In the genomic region with DNA sequence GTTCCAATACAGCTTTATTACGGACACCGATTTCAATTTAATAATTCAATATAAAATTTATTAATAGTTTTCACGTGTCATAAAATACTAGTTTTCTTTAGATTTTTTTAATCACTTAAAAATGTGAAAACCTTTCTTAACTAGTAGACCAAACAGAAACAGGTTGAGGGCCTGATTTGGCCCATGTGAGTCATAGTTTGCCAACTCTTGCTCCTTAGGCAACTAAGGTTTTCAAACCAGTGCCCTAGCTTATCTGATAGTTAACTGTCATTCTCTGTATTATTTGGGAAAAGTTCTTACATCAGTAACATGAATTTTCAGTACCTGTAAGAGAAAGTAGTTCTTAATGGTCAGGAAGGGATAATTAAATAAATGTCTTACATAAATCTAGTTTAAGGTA, we compare ENCODE assay signal across 1 cellular context.
TF ChIP-seq lines count a peak whose summit lies in the region.

No MANE protein-coding gene starts in this region.

TF ChIP-seq in GM12878, 131 proteins besides CTCF, POLR2A, EP300 and RAD21 (continued from another document):
- no peak for TF ChIP-seq KLF5 (IDR thresholded peaks at IDR 0.05; ENCODE audit: partially characterized antibody)
- TF ChIP-seq, protein P1, sequence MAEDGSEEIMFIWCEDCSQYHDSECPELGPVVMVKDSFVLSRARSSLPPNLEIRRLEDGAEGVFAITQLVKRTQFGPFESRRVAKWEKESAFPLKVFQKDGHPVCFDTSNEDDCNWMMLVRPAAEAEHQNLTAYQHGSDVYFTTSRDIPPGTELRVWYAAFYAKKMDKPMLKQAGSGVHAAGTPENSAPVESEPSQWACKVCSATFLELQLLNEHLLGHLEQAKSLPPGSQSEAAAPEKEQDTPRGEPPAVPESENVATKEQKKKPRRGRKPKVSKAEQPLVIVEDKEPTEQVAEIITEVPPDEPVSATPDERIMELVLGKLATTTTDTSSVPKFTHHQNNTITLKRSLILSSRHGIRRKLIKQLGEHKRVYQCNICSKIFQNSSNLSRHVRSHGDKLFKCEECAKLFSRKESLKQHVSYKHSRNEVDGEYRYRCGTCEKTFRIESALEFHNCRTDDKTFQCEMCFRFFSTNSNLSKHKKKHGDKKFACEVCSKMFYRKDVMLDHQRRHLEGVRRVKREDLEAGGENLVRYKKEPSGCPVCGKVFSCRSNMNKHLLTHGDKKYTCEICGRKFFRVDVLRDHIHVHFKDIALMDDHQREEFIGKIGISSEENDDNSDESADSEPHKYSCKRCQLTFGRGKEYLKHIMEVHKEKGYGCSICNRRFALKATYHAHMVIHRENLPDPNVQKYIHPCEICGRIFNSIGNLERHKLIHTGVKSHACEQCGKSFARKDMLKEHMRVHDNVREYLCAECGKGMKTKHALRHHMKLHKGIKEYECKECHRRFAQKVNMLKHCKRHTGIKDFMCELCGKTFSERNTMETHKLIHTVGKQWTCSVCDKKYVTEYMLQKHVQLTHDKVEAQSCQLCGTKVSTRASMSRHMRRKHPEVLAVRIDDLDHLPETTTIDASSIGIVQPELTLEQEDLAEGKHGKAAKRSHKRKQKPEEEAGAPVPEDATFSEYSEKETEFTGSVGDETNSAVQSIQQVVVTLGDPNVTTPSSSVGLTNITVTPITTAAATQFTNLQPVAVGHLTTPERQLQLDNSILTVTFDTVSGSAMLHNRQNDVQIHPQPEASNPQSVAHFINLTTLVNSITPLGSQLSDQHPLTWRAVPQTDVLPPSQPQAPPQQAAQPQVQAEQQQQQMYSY (CRISPR knock-in tag; IDR thresholded peaks at IDR 0.05): no peak
- no peak for TF ChIP-seq ZBED1 (IDR thresholded peaks at IDR 0.05; ENCODE audit: borderline replicate concordance)
- TF ChIP-seq, protein P2, sequence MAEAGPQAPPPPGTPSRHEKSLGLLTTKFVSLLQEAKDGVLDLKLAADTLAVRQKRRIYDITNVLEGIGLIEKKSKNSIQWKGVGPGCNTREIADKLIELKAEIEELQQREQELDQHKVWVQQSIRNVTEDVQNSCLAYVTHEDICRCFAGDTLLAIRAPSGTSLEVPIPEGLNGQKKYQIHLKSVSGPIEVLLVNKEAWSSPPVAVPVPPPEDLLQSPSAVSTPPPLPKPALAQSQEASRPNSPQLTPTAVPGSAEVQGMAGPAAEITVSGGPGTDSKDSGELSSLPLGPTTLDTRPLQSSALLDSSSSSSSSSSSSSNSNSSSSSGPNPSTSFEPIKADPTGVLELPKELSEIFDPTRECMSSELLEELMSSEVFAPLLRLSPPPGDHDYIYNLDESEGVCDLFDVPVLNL (IDR thresholded peaks at IDR 0.05; ENCODE audit: low read depth, low read length): no peak
- TF ChIP-seq POLR2AphosphoS5 (IDR thresholded peaks at IDR 0.05; ENCODE audit: low read length): no peak
- no peak for TF ChIP-seq HDGF (IDR thresholded peaks at IDR 0.05)
- TF ChIP-seq HDAC2 (IDR thresholded peaks at IDR 0.05): no peak
